9 cellular contexts compared by ENCODE assay signal in the genomic region with DNA sequence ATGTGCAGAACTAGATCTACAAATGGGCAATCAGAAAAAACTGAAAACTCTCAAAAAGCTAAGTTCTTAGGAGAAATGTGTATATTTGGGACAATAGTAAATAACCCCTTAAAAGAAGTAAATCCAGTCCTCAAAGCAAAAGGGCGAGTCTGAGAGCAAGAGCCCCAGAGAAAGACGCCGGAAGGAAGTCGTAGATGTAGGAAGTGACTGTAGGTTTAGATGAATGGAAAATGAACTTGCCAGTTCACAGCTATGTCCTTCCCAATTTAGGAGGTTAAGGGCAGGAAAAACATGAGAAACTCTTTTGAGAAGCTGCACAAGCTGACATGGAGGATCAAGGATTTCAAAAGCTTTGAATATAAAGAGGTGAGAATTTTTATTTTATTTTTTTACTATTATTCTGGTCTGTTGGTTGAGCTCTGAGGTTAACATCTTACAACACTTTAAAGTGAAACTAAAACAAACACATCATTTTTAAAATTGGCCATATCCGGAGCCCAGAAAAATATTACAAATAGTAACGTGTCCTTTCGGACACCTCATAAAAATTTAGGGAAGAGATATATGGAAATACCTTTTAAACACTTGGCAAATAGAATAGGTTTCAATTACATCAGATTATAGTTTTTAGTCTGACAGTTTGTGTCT.
DNase-seq lines count a peak whose midpoint lies in the region; ATAC-seq and TF ChIP-seq lines count a peak whose summit lies in the region.
"Had no signal": no experiment of that assay in that cellular context is flagged by ENCODE, and none has a peak within 500 bp of the region (broad histone marks: within the 10 kb centered on the region; RNA-seq: fewer than 3 reads in every experiment).

No MANE protein-coding gene starts in this region.

- H3K27me3 Mint-ChIP-seq in memory B cell = no peaks in the 10 kb centered on the region

- no peaks in the 10 kb centered on the region for H3K36me3 ChIP-seq in MM.1S (replicated peaks; ENCODE audit: insufficient read depth, low read length)

- H3K4me1 Mint-ChIP-seq in memory B cell = peaks cover 3% of the 10 kb centered on the region

- ATAC-seq in GM18868 (IDR thresholded peaks at IDR 0.05; ENCODE audit: unreplicated experiment) (peak; percentile 86), GM21723 (IDR thresholded peaks at IDR 0.05; ENCODE audit: unreplicated experiment) (peak; percentile 92), memory B cell (ENCODE audit: low read depth) (peak; percentile 61)

- H2AFZ ChIP-seq in MM.1S (ENCODE audit: low read length) = peak overlapping the region; percentile 66

- H3K27ac ChIP-seq in MM.1S (ENCODE audit: low read length) = peak overlapping the region; percentile 5; the same call in 1 of the 2 replicates

- H3K9ac ChIP-seq in MM.1S (ENCODE audit: low read length) = peak overlapping the region; percentile 54; the same call in 1 of the 2 replicates

- DNase-seq in MM.1S (peak; percentile 55), memory B cell (ENCODE audit: low spot score in 2 of 2) (no peak), putamen (ENCODE audit: low spot score) (no peak), NAMALWA (ENCODE audit: low spot score) (no peak), DMS53 treated with DMSO at 0.1 percent for 48 hours (lab: John Stamatoyannopoulos, UW; ENCODE audit: unreplicated experiment) (no peak), islet precursor cell (no peak)
- DNase-seq: amniotic stem cell had no signal

- no peaks in the 10 kb centered on the region for H3K9me2 ChIP-seq in MM.1S (replicated peaks; ENCODE audit: insufficient read depth, low read length)

- peak overlapping the region; percentile 76 for H3K27ac Mint-ChIP-seq in memory B cell

- H3K27me3 ChIP-seq in MM.1S (replicated peaks; ENCODE audit: insufficient read depth, low read length) = no peaks in the 10 kb centered on the region

- no peak for TF ChIP-seq CTCF in MM.1S (IDR thresholded peaks at IDR 0.05; ENCODE audit: low read length)

- no peaks in the 10 kb centered on the region for H3K4me1 ChIP-seq in MM.1S (ENCODE audit: low read length)

- H3F3A ChIP-seq in MM.1S (ENCODE audit: insufficient read depth, low read length) = no peaks in the 10 kb centered on the region

- peak overlapping the region; percentile 68 for H3K4me3 ChIP-seq in MM.1S (ENCODE audit: low read length)

- peaks cover 11% of the 10 kb centered on the region for H3K79me2 ChIP-seq in MM.1S (ENCODE audit: low read length)

- H3K4me2 ChIP-seq in MM.1S (ENCODE audit: low read depth, low read length) = peak overlapping the region; percentile 71

- no peaks in the 10 kb centered on the region for H3K9me3 ChIP-seq in MM.1S (replicated peaks; ENCODE audit: insufficient read depth, low read length)

- H4K20me1 ChIP-seq in MM.1S (ENCODE audit: insufficient read depth, low read length) = no peaks in the 10 kb centered on the region

- H3K36me3 Mint-ChIP-seq in memory B cell = no peaks in the 10 kb centered on the region

- H3K9me3 Mint-ChIP-seq in memory B cell = no peaks in the 10 kb centered on the region

- H3K4me3 Mint-ChIP-seq in memory B cell = peak overlapping the region; percentile 82
